In genomic region chr10:49700211-49700610, GRCh38 we compare ENCODE assay signal across 10 cellular contexts. TPM values are rescaled to one million over a fixed set of nuclear protein-coding genes. Genes with fewer than 3 reads are reported as not detected.
"Had no signal": no experiment of that assay in that cellular context is flagged by ENCODE, and none has a peak within 500 bp of the region (broad histone marks: within the 10 kb centered on the region; RNA-seq: fewer than 3 reads in every experiment).

No MANE protein-coding gene starts in this region.

- H3K4me3 ChIP-seq: GM23248, GM23338, HAP-1 had no signal

- H3K9me3 ChIP-seq: HAP-1 had no signal

- H3K4me1 ChIP-seq: HAP-1 had no signal

- H3K36me3 ChIP-seq: HAP-1 had no signal

- H3K9me3 Mint-ChIP-seq: HFFc6 had no signal

- H3K27ac ChIP-seq: GM23248 had no signal

- DNase-seq: GM23248, GOT3, H7, H9, HCEC 1CT, HFFc6 had no signal

- H3K27ac Mint-ChIP-seq: GM23338, H9, HFFc6 had no signal

- H3K4me3 Mint-ChIP-seq: GM23338, H9, HFFc6 had no signal

RNA-seq across cellular contexts. Expression of gene C10orf53, which starts 20.8 kb away (rescaled TPM):
- total RNA-seq: GM23248, GM23338, H1, H4, H7, H9, HFFc6 had no signal
